1 cellular context compared by ENCODE assay signal in the genomic region with DNA sequence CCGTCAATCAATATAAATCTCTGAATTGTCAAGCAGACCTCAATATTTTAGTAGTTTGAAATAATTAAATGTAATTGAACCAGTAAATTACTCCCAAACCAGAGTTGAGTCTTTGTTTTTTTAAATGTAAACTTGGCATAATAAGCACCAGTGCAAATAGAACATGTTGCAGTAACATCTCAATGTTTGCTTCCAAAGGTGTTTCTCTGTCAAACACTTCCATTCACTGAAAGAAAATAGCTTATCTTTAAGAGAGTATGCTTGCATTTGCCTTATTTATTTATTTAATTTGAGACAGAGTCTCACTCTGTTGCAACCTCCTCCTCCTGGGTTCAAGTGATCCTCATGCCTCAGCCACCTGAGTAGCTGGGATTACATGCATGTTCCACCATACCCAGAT.
TF ChIP-seq lines count a peak whose summit lies in the region.

No MANE protein-coding gene starts in this region.

TF ChIP-seq in HepG2, 621 proteins besides CTCF, POLR2A, EP300 and RAD21:
- TF ChIP-seq ZBTB38 (CRISPR knock-in tag; IDR thresholded peaks at IDR 0.05) (no peak), CREM (IDR thresholded peaks at IDR 0.05) (0 out of 2 replicates have a peak, but pooled peaks have one; percentile 16), CREM (CRISPR knock-in tag; IDR thresholded peaks at IDR 0.05) (no peak), ZFX (CRISPR knock-in tag; IDR thresholded peaks at IDR 0.05; ENCODE audit: low read depth) (no peak), ATF1 (CRISPR knock-in tag; IDR thresholded peaks at IDR 0.05) (no peak), EZH2 (conservative IDR thresholded peaks at IDR 0.05; ENCODE audit: low read depth, low read length) (no peak), ZNF350 (CRISPR knock-in tag; IDR thresholded peaks at IDR 0.05; ENCODE audit: borderline replicate concordance, low read depth) (no peak), NFIC (IDR thresholded peaks at IDR 0.05; ENCODE audit: low read length) (0 out of 2 replicates have a peak, but pooled peaks have one; percentile 27), NCOA5 (CRISPR knock-in tag; IDR thresholded peaks at IDR 0.05) (no peak), ZC3H13 (CRISPR knock-in tag; IDR thresholded peaks at IDR 0.05) (no peak), HDAC1 (CRISPR knock-in tag; IDR thresholded peaks at IDR 0.05) (0 out of 2 replicates have a peak, but pooled peaks have one; percentile 42), GATAD2A (CRISPR knock-in tag; IDR thresholded peaks at IDR 0.05) (peak; percentile 22; the same call in 1 of the 2 replicates), SRY (CRISPR knock-in tag; IDR thresholded peaks at IDR 0.05) (no peak), FOXA3 (CRISPR knock-in tag; IDR thresholded peaks at IDR 0.05) (peak; percentile 19; the same call in 1 of the 2 replicates), FOXP1 (IDR thresholded peaks at IDR 0.05) (no peak), FOXP1 (CRISPR knock-in tag; IDR thresholded peaks at IDR 0.05) (peak; percentile 60; the same call in 1 of the 2 replicates)
- TF ChIP-seq, protein P1, sequence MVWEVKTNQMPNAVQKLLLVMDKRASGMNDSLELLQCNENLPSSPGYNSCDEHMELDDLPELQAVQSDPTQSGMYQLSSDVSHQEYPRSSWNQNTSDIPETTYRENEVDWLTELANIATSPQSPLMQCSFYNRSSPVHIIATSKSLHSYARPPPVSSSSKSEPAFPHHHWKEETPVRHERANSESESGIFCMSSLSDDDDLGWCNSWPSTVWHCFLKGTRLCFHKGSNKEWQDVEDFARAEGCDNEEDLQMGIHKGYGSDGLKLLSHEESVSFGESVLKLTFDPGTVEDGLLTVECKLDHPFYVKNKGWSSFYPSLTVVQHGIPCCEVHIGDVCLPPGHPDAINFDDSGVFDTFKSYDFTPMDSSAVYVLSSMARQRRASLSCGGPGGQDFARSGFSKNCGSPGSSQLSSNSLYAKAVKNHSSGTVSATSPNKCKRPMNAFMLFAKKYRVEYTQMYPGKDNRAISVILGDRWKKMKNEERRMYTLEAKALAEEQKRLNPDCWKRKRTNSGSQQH (CRISPR knock-in tag; IDR thresholded peaks at IDR 0.05; ENCODE audit: low read depth): no peak
- TF ChIP-seq, protein P2, sequence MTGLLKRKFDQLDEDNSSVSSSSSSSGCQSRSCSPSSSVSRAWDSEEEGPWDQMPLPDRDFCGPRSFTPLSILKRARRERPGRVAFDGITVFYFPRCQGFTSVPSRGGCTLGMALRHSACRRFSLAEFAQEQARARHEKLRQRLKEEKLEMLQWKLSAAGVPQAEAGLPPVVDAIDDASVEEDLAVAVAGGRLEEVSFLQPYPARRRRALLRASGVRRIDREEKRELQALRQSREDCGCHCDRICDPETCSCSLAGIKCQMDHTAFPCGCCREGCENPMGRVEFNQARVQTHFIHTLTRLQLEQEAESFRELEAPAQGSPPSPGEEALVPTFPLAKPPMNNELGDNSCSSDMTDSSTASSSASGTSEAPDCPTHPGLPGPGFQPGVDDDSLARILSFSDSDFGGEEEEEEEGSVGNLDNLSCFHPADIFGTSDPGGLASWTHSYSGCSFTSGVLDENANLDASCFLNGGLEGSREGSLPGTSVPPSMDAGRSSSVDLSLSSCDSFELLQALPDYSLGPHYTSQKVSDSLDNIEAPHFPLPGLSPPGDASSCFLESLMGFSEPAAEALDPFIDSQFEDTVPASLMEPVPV (CRISPR knock-in tag; IDR thresholded peaks at IDR 0.05): no peak
TF ChIP-seq in HepG2: peak in this region for 6.
